12 cellular contexts compared by ENCODE assay signal in the genomic region with DNA sequence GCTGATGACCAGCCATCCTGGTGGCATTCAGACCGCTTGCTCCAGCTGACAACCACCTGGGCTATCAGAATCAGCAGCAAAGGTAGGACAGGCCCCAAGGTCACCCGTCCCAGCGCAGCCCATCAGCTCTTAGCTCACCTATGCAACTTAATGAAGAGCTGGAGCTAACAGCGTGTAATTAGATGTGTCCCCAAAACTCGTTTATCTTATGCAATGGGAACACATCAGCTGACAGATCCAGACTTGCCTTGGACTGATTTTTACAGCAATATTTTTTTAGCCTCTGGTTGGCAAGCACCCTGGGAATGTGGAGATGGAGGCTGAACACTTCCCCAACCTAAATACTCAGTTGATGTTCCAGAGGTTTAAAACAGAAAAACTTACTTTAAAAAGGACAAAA.
A peak's percentile ranks its signal among the peaks of the same experiment; 100 is the strongest.
DNase-seq lines count a peak whose midpoint lies in the region; ATAC-seq and TF ChIP-seq lines count a peak whose summit lies in the region.
"Had no signal": no experiment of that assay in that cellular context is flagged by ENCODE, and none has a peak within 500 bp of the region (broad histone marks: within the 10 kb centered on the region; RNA-seq: fewer than 3 reads in every experiment).

No MANE protein-coding gene starts in this region.

- H2AFZ ChIP-seq in ACC112 (ENCODE audit: low read length, unreplicated experiment): no peak overlapping the region

- H3K27ac ChIP-seq in ACC112 (ENCODE audit: low read depth, low read length) (peak overlapping the region; percentile 85; the same call in 1 of the 2 replicates), adrenal gland (peak overlapping the region in 3 of 5 donors; percentile 86 to 88 (median 88)), heart left ventricle (peak overlapping the region; percentile 23 to 93 (median 78)), rectal smooth muscle tissue (ENCODE audit: low read depth, low read length) (peak overlapping the region; percentile 83)
- H3K27ac ChIP-seq: SJCRH30 had no signal

- H3K79me2 ChIP-seq in ACC112 (ENCODE audit: control insufficient read depth, insufficient read depth, low read length, unreplicated experiment): peaks cover 59% of the 10 kb centered on the region

- H3K27me3 ChIP-seq in ACC112 (ENCODE audit: insufficient read depth, low read length) (no peaks in the 10 kb centered on the region), adrenal gland (no peaks in the 10 kb centered on the region), heart left ventricle (no peaks in the 10 kb centered on the region), rectal smooth muscle tissue (ENCODE audit: control insufficient read depth, insufficient read depth, low read length) (no peaks in the 10 kb centered on the region)
- H3K27me3 ChIP-seq: SJCRH30 had no signal

- H3K4me1 ChIP-seq in ACC112 (ENCODE audit: control insufficient read depth, insufficient read depth, low read length, unreplicated experiment) (peaks cover 50% of the 10 kb centered on the region), adrenal gland (replicated peaks in 1 of 2) (peaks cover 53 to 79% of the 10 kb centered on the region in 2 donors), heart left ventricle (peaks cover 32 to 99% (median 82%) of the 10 kb centered on the region in 12 donors), rectal smooth muscle tissue (ENCODE audit: control insufficient read depth, insufficient read depth, low read length) (peaks cover 56% of the 10 kb centered on the region)

- DNase-seq in adrenal gland (no peak), heart left ventricle (no peak), NCI-H82 (lab: John Stamatoyannopoulos, UW) (no peak), NK-92 (lab: John Stamatoyannopoulos, UW; ENCODE audit: unreplicated experiment) (no peak), midbrain (lab: John Stamatoyannopoulos, UW) (no peak)
- DNase-seq: activated CD4-positive, alpha-beta T cell treated with anti-CD3 and anti-CD28 coated beads for 36 hours; activated naive CD4-positive, alpha-beta T cell; NCI-H2227 treated with DMSO at 0.1 percent for 48 hours; SJCRH30 had no signal

- no peak for TF ChIP-seq POLR2A in adrenal gland (IDR thresholded peaks at IDR 0.05)
- no peak for TF ChIP-seq POLR2A in heart left ventricle (IDR thresholded peaks at IDR 0.05)

- no peak overlapping the region for H3K9ac ChIP-seq in rectal smooth muscle tissue (ENCODE audit: low read length)

- H3K36me3 ChIP-seq in ACC112 (ENCODE audit: insufficient read depth, low read length) (no peaks in the 10 kb centered on the region), adrenal gland (replicated peaks in 1 of 2) (no peaks in the 10 kb centered on the region), heart left ventricle (peaks cover 0 to 6% (median 0%) of the 10 kb centered on the region in 9 donors), rectal smooth muscle tissue (ENCODE audit: control insufficient read depth, insufficient read depth, low read length) (no peaks in the 10 kb centered on the region)

- H3K4me3 ChIP-seq in ACC112 (ENCODE audit: low read depth, low read length) (no peak overlapping the region), adrenal gland (no peak overlapping the region), heart left ventricle (no peak overlapping the region), rectal smooth muscle tissue (ENCODE audit: low read length) (no peak overlapping the region)
- H3K4me3 ChIP-seq: SJCRH30 had no signal

- no peak for TF ChIP-seq CTCF in adrenal gland (IDR thresholded peaks at IDR 0.05)
- TF ChIP-seq CTCF in heart left ventricle (IDR thresholded peaks at IDR 0.05): no peak

- intact Hi-C loops in adrenal gland (cut with DNase I): no loop called here
- intact Hi-C loops in heart left ventricle (cut with DNase I): no loop called here

- H3K9me3 ChIP-seq in adrenal gland (replicated peaks in 1 of 3): no peaks in the 10 kb centered on the region
- H3K9me3 ChIP-seq in heart left ventricle: no peaks in the 10 kb centered on the region
- H3K9me3 ChIP-seq: SJCRH30 had no signal

- 52 to 70% (median 61%) methylated on average over 5 of the region's 5 CpGs for whole genome bisulfite sequencing in adrenal gland, 4 donors
- 68 to 76% (median 70%) methylated on average over 5 of the region's 5 CpGs for WGBS in heart left ventricle, 4 donors

- ATAC-seq in heart left ventricle: no peak
- no peak for ATAC-seq in HG02884 (IDR thresholded peaks at IDR 0.05; ENCODE audit: unreplicated experiment)
- ATAC-seq: activated CD4-positive, alpha-beta T cell treated with anti-CD3 and anti-CD28 coated beads for 36 hours had no signal
